1 cellular context compared by ENCODE assay signal in the genomic region with DNA sequence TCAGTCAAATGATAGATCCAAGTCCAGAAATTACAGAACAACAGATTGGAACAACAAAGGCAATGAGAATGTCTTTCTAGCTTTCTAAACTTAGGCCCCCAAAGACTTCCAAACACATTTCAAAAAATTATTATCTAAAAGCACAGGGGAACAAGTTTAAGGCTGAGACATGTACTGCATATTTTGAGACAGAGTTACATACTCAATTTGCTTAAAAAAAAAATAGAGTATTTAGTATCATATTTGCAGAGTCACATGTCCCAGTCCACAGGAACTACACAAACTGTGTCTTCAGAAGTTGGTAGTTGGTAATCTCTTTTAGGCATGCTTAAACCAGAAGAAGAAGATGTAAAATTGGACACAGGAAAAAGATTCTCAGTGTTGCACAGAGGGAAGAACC.
A peak's percentile ranks its signal among the peaks of the same experiment; 100 is the strongest.
TF ChIP-seq lines count a peak whose summit lies in the region.

No MANE protein-coding gene starts in this region.

TF ChIP-seq in IMR-90, 13 proteins besides CTCF, POLR2A, EP300 and RAD21:
- TF ChIP-seq, protein P1, sequence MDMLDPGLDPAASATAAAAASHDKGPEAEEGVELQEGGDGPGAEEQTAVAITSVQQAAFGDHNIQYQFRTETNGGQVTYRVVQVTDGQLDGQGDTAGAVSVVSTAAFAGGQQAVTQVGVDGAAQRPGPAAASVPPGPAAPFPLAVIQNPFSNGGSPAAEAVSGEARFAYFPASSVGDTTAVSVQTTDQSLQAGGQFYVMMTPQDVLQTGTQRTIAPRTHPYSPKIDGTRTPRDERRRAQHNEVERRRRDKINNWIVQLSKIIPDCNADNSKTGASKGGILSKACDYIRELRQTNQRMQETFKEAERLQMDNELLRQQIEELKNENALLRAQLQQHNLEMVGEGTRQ (IDR thresholded peaks at IDR 0.05; ENCODE audit: low read depth, low read length) = peak; percentile 53; the same call in 1 of the 2 replicates
- no peak for TF ChIP-seq BHLHE40 (IDR thresholded peaks at IDR 0.05; ENCODE audit: low read depth, low read length)
